ENCODE assay signal across 29 cellular contexts in the genomic region with DNA sequence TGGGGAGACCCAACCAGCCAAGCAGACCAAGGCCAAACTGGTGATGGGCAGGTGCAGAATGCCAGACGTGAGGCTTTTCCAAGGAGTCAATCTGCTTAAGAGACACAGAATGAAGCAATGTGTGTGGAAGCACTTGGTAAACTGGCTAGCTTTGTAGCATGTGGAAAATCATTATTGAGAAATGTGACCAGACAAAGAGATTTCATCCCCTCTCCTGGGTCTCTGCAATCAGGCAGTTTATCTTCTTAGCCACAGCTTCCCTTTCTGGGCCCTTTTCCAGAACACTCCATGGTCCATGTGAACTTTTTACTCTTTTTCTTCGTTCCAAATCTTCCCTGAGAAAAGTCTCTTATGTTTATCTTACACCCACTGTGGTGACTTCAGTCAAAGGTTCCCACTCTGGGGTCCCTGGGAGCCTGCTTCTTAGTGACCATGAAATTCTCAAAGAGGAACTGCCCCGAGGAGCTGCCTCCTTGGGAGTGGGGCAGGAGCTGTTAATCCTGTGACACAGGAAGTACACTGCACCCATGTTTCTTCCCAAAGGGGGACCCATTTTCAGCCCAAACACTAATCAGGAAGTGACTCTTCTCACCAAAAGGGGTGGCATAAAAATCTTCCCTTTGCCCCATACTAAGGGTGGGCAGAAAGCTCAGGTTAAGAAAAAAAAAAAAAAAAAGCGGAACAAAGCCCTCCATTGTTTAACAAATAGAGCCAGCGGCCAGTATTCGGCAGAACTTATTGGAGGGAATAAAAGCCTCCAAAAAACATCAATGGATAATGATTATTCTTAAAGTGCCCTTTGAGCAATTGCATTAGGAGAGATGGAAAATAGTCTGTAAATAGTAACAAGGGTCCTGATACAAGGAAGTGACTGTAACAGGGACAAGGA.
DNase-seq lines count a peak whose midpoint lies in the region; ATAC-seq, FAIRE-seq and TF ChIP-seq lines count a peak whose summit lies in the region.
"Had no signal": no experiment of that assay in that cellular context is flagged by ENCODE, and none has a peak within 500 bp of the region (broad histone marks: within the 10 kb centered on the region; RNA-seq: fewer than 3 reads in every experiment).

No MANE protein-coding gene starts in this region.

- H3K79me2 ChIP-seq in K562 (ENCODE audit: control insufficient read depth, insufficient read depth, low read length) = no peaks in the 10 kb centered on the region

- ATAC-seq in K562 (no peak), HG02798 (IDR thresholded peaks at IDR 0.05; ENCODE audit: poor library complexity, unreplicated experiment) (no peak)
- ATAC-seq: activated T-cell treated with anti-CD3 and anti-CD28 coated beads, Interleukin-2, amount 50 U/mL, for 72 hours; CD8-positive, alpha-beta T cell; effector memory CD8-positive, alpha-beta T cell; natural killer cell treated with Interleukin-12 subunit alpha and Interleukin-12 subunit beta and Interleukin-15 and Interleukin-18, amount 100 ng/mL, for 72 hours had no signal

- CTCF ChIA-PET in K562 (lab: Yijun Ruan, JAX; ENCODE audit: low intra/inter-chr PET ratio) = no interaction called here

- H3K9ac ChIP-seq in HUES6 (ENCODE audit: low read length) = no peak overlapping the region
- H3K9ac ChIP-seq in K562 (ENCODE audit: insufficient read depth in 1 of 2, low read depth in 2 of 2, low read length in 2 of 2) = no peak overlapping the region

- FAIRE-seq in K562 (lab: Jason Lieb, UNC) = no peak
- FAIRE-seq: A204.1, GM19239 had no signal

- TF ChIP-seq EP300 in K562 (IDR thresholded peaks at IDR 0.05; ENCODE audit: low read length) = no peak

- peak; percentile 16 to 34 for DNase-seq in AML-193 (lab: John Stamatoyannopoulos, UW)
- no peak for DNase-seq in K562 (ENCODE audit: extremely low read depth in 1 of 4, low spot score in 3 of 4)
- DNase-seq in medulla oblongata (ENCODE audit: extremely low spot score) = peak; percentile 6
- no peak for DNase-seq in AG08396 (ENCODE audit: low spot score)
- DNase-seq in SIG-M5 (lab: John Stamatoyannopoulos, UW) = no peak
- no peak for DNase-seq in erythroblast (lab: John Stamatoyannopoulos, UW)
- DNase-seq: activated CD4-positive, CD25-positive, alpha-beta regulatory T cell; activated T-cell treated with anti-CD3 and anti-CD28 coated beads, Interleukin-2, amount 50 U/mL, for 72 hours; caudate nucleus; CD8-positive, alpha-beta T cell; cortex of kidney; effector memory CD8-positive, alpha-beta T cell; glutamatergic neuron; H7; IMR-90; NCI-H1105; NCI-H187 treated with DMSO at 0.1 percent for 48 hours; NCI-H2171; NCI-H510A treated with DMSO at 0.1 percent for 48 hours; ovary; stimulated activated CD4-positive, alpha-beta T cell treated with anti-CD3 and anti-CD28 coated beads, Interleukin-15, amount 100 ng/mL, for 24 hours; stimulated activated CD4-positive, alpha-beta T cell treated with anti-CD3 and anti-CD28 coated beads, Interleukin-4, amount 100 ng/mL, for 4 hours; trophoblast cell had no signal

- H3K27ac ChIP-seq in HUES6 (ENCODE audit: low read depth, low read length) = no peak overlapping the region
- no peak overlapping the region for H3K27ac ChIP-seq in K562 (ENCODE audit: extremely low read depth, low read depth, low read length)
- H3K27ac ChIP-seq: ovary, SK-N-MC had no signal

- no peaks in the 10 kb centered on the region for H4K20me1 ChIP-seq in K562 (replicated peaks; ENCODE audit: control insufficient read depth, insufficient read depth, low read length)

- POLR2A ChIA-PET in K562 (lab: Yijun Ruan, JAX) = no interaction called here

- TF ChIP-seq CTCF in K562 (IDR thresholded peaks at IDR 0.05 in 2 of 3, conservative IDR thresholded peaks at IDR 0.05 in 1 of 3; ENCODE audit: insufficient read depth in 2 of 3, low read depth in 1 of 3, low read length in 3 of 3) = no peak

- H3K9me1 ChIP-seq in K562 (ENCODE audit: control insufficient read depth, insufficient read depth, low read length) = no peaks in the 10 kb centered on the region

- WGBS in K562 (ENCODE audit: insufficient coverage, low coverage, missing lambda C conversion rate) = 4% methylated on average over 6 of the region's 6 CpGs

- H3K27me3 ChIP-seq in HUES6 (ENCODE audit: control insufficient read depth, insufficient read depth, low read length) (no peaks in the 10 kb centered on the region), K562 (ENCODE audit: control insufficient read depth in 2 of 2, insufficient read depth in 2 of 2, low read length in 2 of 2) (no peaks in the 10 kb centered on the region)
- H3K27me3 ChIP-seq: ovary had no signal

- H3K36me3 ChIP-seq in HUES6 (ENCODE audit: control insufficient read depth, insufficient read depth, low read length) (no peaks in the 10 kb centered on the region), K562 (ENCODE audit: control insufficient read depth, insufficient read depth, low read length) (no peaks in the 10 kb centered on the region)
- H3K36me3 ChIP-seq: ovary had no signal

- H3K4me3 ChIP-seq in HUES6 (ENCODE audit: low read depth, low read length) (peak overlapping the region; percentile 15; the same call in 1 of the 2 replicates), K562 (no peak overlapping the region)
- H3K4me3 ChIP-seq: ovary, SK-N-MC had no signal

- in situ Hi-C loops in K562 (cut with MboI) = no loop called here

- no peak overlapping the region for H3K4me2 ChIP-seq in K562 (ENCODE audit: insufficient read depth, low read length)

- TF ChIP-seq RAD21 in K562 (CRISPR knock-in tag; conservative IDR thresholded peaks at IDR 0.05 in 1 of 2, IDR thresholded peaks at IDR 0.05 in 1 of 2) = no peak

- no peak overlapping the region for H2AFZ ChIP-seq in K562 (ENCODE audit: low read depth, low read length)

- peaks cover 19% of the 10 kb centered on the region for H3K9me3 ChIP-seq in HUES6 (ENCODE audit: control insufficient read depth, insufficient read depth, low read depth, low read length)
- no peaks in the 10 kb centered on the region for H3K9me3 ChIP-seq in K562 (replicated peaks; ENCODE audit: control insufficient read depth, insufficient read depth, low read depth, low read length)
- H3K9me3 ChIP-seq: ovary had no signal

- no TSS peak for BruUV-seq in K562 (replicated peaks; lab: Mats Ljungman, UMichigan)

- H3K4me1 ChIP-seq in HUES6 (ENCODE audit: control insufficient read depth, insufficient read depth, low read length) (peaks cover 19% of the 10 kb centered on the region), K562 (replicated peaks in 1 of 2; ENCODE audit: control insufficient read depth in 2 of 2, insufficient read depth in 2 of 2, low read length in 2 of 2) (no peaks in the 10 kb centered on the region)

- intact Hi-C loops in K562 (cut with micrococcal nuclease) = no loop called here

- TF ChIP-seq POLR2A in K562 (conservative IDR thresholded peaks at IDR 0.05) (no peak), erythroblast (IDR thresholded peaks at IDR 0.05; ENCODE audit: low read length) (no peak)

TF ChIP-seq in K562, 482 proteins besides CTCF, POLR2A, EP300 and RAD21 (continues in another document):
- TF ChIP-seq, protein P1, sequence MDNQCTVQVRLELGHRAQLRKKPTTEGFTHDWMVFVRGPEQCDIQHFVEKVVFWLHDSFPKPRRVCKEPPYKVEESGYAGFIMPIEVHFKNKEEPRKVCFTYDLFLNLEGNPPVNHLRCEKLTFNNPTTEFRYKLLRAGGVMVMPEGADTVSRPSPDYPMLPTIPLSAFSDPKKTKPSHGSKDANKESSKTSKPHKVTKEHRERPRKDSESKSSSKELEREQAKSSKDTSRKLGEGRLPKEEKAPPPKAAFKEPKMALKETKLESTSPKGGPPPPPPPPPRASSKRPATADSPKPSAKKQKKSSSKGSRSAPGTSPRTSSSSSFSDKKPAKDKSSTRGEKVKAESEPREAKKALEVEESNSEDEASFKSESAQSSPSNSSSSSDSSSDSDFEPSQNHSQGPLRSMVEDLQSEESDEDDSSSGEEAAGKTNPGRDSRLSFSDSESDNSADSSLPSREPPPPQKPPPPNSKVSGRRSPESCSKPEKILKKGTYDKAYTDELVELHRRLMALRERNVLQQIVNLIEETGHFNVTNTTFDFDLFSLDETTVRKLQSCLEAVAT (IDR thresholded peaks at IDR 0.05) = no peak

Comparison
In these comparisons a context has a peak if more than half of its experiments do, and no peak if none do; other contexts are left out.
1. DNase-seq: peak in AML-193 (2 of 2) and medulla oblongata (single experiment); none in K562 (0 of 4), AG08396 (single experiment), SIG-M5 (single experiment) and erythroblast (0 of 2).